ENCODE assay signal across 8 cellular contexts in the genomic region with DNA sequence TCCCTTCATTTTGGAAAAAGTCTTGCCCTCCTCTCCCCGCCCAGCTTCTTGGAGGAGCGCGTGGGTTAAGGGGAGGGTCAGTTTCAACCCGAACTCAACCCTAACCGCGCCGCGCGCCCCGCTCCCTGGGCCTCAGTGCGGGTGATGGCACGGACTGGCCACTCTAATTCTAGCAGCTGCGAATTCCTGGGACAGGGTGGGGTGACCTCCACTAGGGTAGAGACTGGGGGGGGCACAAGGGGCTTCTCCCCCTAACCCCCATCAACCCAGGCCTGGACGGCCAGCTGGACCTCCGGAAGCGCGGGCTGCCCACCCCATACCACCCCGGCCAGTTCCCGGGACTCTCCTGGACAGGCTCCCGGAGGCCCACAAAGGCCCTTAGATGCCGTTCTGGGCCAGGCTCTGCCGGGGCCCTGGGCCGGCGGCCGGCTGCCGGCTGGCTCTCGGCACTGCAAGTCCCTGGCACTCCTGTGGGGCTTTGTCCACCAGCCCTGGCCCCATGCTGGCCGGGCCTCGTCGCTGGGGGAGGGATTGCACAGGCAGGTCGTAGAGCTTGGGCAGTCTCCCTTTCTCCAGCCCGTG. TPM values are rescaled to one million over a fixed set of nuclear protein-coding genes. Genes with fewer than 3 reads are reported as not detected.
A peak's percentile ranks its signal among the peaks of the same experiment; 100 is the strongest.
DNase-seq lines count a peak whose midpoint lies in the region; ATAC-seq and TF ChIP-seq lines count a peak whose summit lies in the region.

No MANE protein-coding gene starts in this region.

- H3K27ac ChIP-seq in dorsolateral prefrontal cortex, result peak overlapping the region; percentile 87 to 100 (median 97)
- no peak overlapping the region for H3K27ac ChIP-seq in mesodermal cell (ENCODE audit: low read depth, low read length, severe bottlenecking)
- peak overlapping the region; percentile 68 to 89 (median 81) for H3K27ac ChIP-seq in tibial nerve

- H3K27me3 ChIP-seq in dorsolateral prefrontal cortex, result no peaks in the 10 kb centered on the region
- no peaks in the 10 kb centered on the region for H3K27me3 ChIP-seq in tibial nerve

- no peaks in the 10 kb centered on the region for H3K9me3 Mint-ChIP-seq in activated T-cell treated with anti-CD3 and anti-CD28 coated beads, Interleukin-2, amount 50 U/mL, for 24 hours

- H3K9me3 ChIP-seq in mesodermal cell (ENCODE audit: control insufficient read depth, low read length), result no peaks in the 10 kb centered on the region
- H3K9me3 ChIP-seq in tibial nerve, result no peaks in the 10 kb centered on the region

- peak overlapping the region; percentile 38 for H3K4me3 Mint-ChIP-seq in activated T-cell treated with anti-CD3 and anti-CD28 coated beads, Interleukin-2, amount 50 U/mL, for 24 hours

- TF ChIP-seq CTCF in dorsolateral prefrontal cortex (IDR thresholded peaks at IDR 0.05 in 54 of 56, conservative IDR thresholded peaks at IDR 0.05 in 2 of 56; ENCODE audit: low read depth in 1 of 56, partially characterized antibody in 56 of 56), result peak in 3 of 56 donors; percentile 10 to 30 (median 20)
- TF ChIP-seq CTCF in tibial nerve (IDR thresholded peaks at IDR 0.05), result peak in 1 of 5 experiments; percentile 20

- peaks cover 40% of the 10 kb centered on the region for H3K27me3 Mint-ChIP-seq in activated T-cell treated with anti-CD3 and anti-CD28 coated beads, Interleukin-2, amount 50 U/mL, for 24 hours

- H3K27ac Mint-ChIP-seq in activated T-cell treated with anti-CD3 and anti-CD28 coated beads, Interleukin-2, amount 50 U/mL, for 24 hours, result no peak overlapping the region

- H3K36me3 ChIP-seq in mesodermal cell (ENCODE audit: control insufficient read depth, insufficient read depth, low read length) (no peaks in the 10 kb centered on the region), tibial nerve (no peaks in the 10 kb centered on the region)

- 57 to 75% methylated on average over 15 to 21 of the region's 32 CpGs for WGBS in mesodermal cell (ENCODE audit: insufficient coverage in 2 of 2), 2 experiments
- 14 to 16% methylated on average over 9 to 24 of the region's 32 CpGs for WGBS in tibial nerve, 2 donors

- H3K4me3 ChIP-seq in dorsolateral prefrontal cortex (peak overlapping the region; percentile 46 to 91 (median 70)), mesodermal cell (ENCODE audit: extremely low read depth, insufficient read depth, low read length, poor library complexity, severe bottlenecking) (peak overlapping the region; percentile 59), tibial nerve (peak overlapping the region; percentile 44 to 65 (median 60))

- no peak for TF ChIP-seq POLR2A in tibial nerve (IDR thresholded peaks at IDR 0.05)

- H3K36me3 Mint-ChIP-seq in activated T-cell treated with anti-CD3 and anti-CD28 coated beads, Interleukin-2, amount 50 U/mL, for 24 hours (ENCODE audit: low read depth), result no peaks in the 10 kb centered on the region

- peaks cover 7% of the 10 kb centered on the region for H3K4me1 Mint-ChIP-seq in activated T-cell treated with anti-CD3 and anti-CD28 coated beads, Interleukin-2, amount 50 U/mL, for 24 hours (ENCODE audit: low read depth)

- intact Hi-C loops in dorsolateral prefrontal cortex (cut with DNase I), result loop anchor here (1.0 to 5.0 kb wide), 5 partner anchors 39 to 369 kb away; a partner anchor contains a TSS

- TF ChIP-seq EP300 in tibial nerve (IDR thresholded peaks at IDR 0.05), result no peak

- DNase-seq in activated T-cell treated with anti-CD3 and anti-CD28 coated beads, Interleukin-2, amount 50 U/mL, for 24 hours, result no peak
- no peak for DNase-seq in activated T-cell treated with anti-CD3 and anti-CD28 coated beads, Interleukin-2, amount 50 U/mL, for 48 hours
- DNase-seq in dorsolateral prefrontal cortex (peak; percentile 57 to 90 (median 86)), tibial nerve (ENCODE audit: low spot score in 2 of 2) (peak in 1 of 2 donors; percentile 16), cortex of kidney (lab: John Stamatoyannopoulos, UW) (no peak)
- DNase-seq in activated CD4-positive, alpha-beta T cell treated with anti-CD3 and anti-CD28 coated beads for 4 hours, result no peak

- peaks cover 2% of the 10 kb centered on the region for H3K4me1 ChIP-seq in mesodermal cell (ENCODE audit: control insufficient read depth, insufficient read depth, low read length, poor library complexity, severe bottlenecking)
- peaks cover 0 to 21% (median 2%) of the 10 kb centered on the region in 4 donors for H3K4me1 ChIP-seq in tibial nerve

- no peak for ATAC-seq in GM18907 (IDR thresholded peaks at IDR 0.05; ENCODE audit: unreplicated experiment)

RNA-seq across cellular contexts. Expression of a gene that starts 7.2 kb away (rescaled TPM):
- 100 to 1,000 TPM in 19 of 120 experiments, 10 to 100 TPM in 101; 37.2 to 251 (median 77.9) TPM for total RNA-seq in dorsolateral prefrontal cortex
- 2.1 TPM for polyA plus RNA-seq in mesodermal cell (2013, experiment 1 of 2)
- polyA plus RNA-seq in mesodermal cell (2013, experiment 2 of 2), result 1.3 TPM
- under 1 TPM in 3 of 4 donors, not detected in 1; under 0.01 to 0.30 (median 0.21) TPM for total RNA-seq in tibial nerve

Comparison
In these comparisons a context has a peak if more than half of its experiments do, and no peak if none do; other contexts are left out.
1. DNase-seq: peak in dorsolateral prefrontal cortex (10 of 10); none in activated T-cell treated with anti-CD3 and anti-CD28 coated beads, Interleukin-2, amount 50 U/mL, for 24 hours (single experiment), activated T-cell treated with anti-CD3 and anti-CD28 coated beads, Interleukin-2, amount 50 U/mL, for 48 hours (0 of 2), cortex of kidney (single experiment) and activated CD4-positive, alpha-beta T cell treated with anti-CD3 and anti-CD28 coated beads for 4 hours (0 of 2).
2. RNA of a gene that starts 7.2 kb away (total RNA-seq): 37.2 to 251 TPM in dorsolateral prefrontal cortex; under 0.01 to 0.30 TPM in tibial nerve; every median in the first group is over 10 times any median in the second.
3. Peak in every context shown above with its lines, with median percentiles within 50 percentile points of each other: H3K4me3 ChIP-seq.